In genomic region chr3:116065496-116065895, GRCh38 we compare ENCODE assay signal across 19 cellular contexts.
DNase-seq lines count a peak whose midpoint lies in the region; ATAC-seq lines count a peak whose summit lies in the region.
"Had no signal": no experiment of that assay in that cellular context is flagged by ENCODE, and none has a peak within 500 bp of the region (broad histone marks: within the 10 kb centered on the region; RNA-seq: fewer than 3 reads in every experiment).

No MANE protein-coding gene starts in this region.

- H3K4ac ChIP-seq in mesendoderm (ENCODE audit: low read depth, low read length): no peak overlapping the region

- H3K4me3 ChIP-seq in SK-N-MC (no peak overlapping the region), mesendoderm (ENCODE audit: low read length) (no peak overlapping the region)
- H3K4me3 ChIP-seq: BLaER1, GM23248 had no signal

- H3K4me3 Mint-ChIP-seq in activated T-cell treated with anti-CD3 and anti-CD28 coated beads, Interleukin-2, amount 50 U/mL, for 4 hours: no peak overlapping the region
- H3K4me3 Mint-ChIP-seq: B cell; CD4-positive, CD25-positive, alpha-beta regulatory T cell; CD8-positive, alpha-beta T cell had no signal

- H2BK15ac ChIP-seq in mesendoderm (replicated peaks; ENCODE audit: low read depth): no peak overlapping the region

- no peak overlapping the region for H4K5ac ChIP-seq in mesendoderm (ENCODE audit: low read length)

- H3K79me1 ChIP-seq in mesendoderm (ENCODE audit: low read length): no peaks in the 10 kb centered on the region

- H3K4me1 Mint-ChIP-seq in activated T-cell treated with anti-CD3 and anti-CD28 coated beads, Interleukin-2, amount 50 U/mL, for 4 hours (ENCODE audit: low read depth): no peaks in the 10 kb centered on the region
- H3K4me1 Mint-ChIP-seq: B cell; CD4-positive, CD25-positive, alpha-beta regulatory T cell had no signal

- H4K8ac ChIP-seq in mesendoderm (ENCODE audit: low read depth, low read length): no peak overlapping the region

- no peaks in the 10 kb centered on the region for H3K36me3 Mint-ChIP-seq in activated T-cell treated with anti-CD3 and anti-CD28 coated beads, Interleukin-2, amount 50 U/mL, for 4 hours (ENCODE audit: insufficient read depth)
- H3K36me3 Mint-ChIP-seq: CD4-positive, CD25-positive, alpha-beta regulatory T cell; CD8-positive, alpha-beta T cell had no signal

- no peak for ATAC-seq in activated T-cell treated with anti-CD3 and anti-CD28 coated beads, Interleukin-2, amount 50 U/mL, for 4 hours
- ATAC-seq: CD8-positive, alpha-beta T cell had no signal

- WGBS in mesendoderm (ENCODE audit: extremely low coverage, insufficient coverage, low lambda C conversion rate): no CpG with 5 or more reads among the region's 1 CpG

- H3K18ac ChIP-seq in mesendoderm (ENCODE audit: low read length): no peak overlapping the region

- peaks cover 5% of the 10 kb centered on the region; the same call in 1 of the 2 replicates for H3K36me3 ChIP-seq in SK-N-MC (ENCODE audit: insufficient read depth, low read length)
- H3K36me3 ChIP-seq in mesendoderm (ENCODE audit: control insufficient read depth, insufficient read depth, low read length): no peaks in the 10 kb centered on the region
- H3K36me3 ChIP-seq: BLaER1 had no signal

- H3K27ac ChIP-seq in SK-N-MC: peak overlapping the region; percentile 45; the same call in 1 of the 2 replicates
- H3K27ac ChIP-seq in mesendoderm (ENCODE audit: low read depth, low read length): no peak overlapping the region
- H3K27ac ChIP-seq: 22Rv1, BLaER1, C4-2B, GM23248 had no signal

- H3K27me3 ChIP-seq in mesendoderm (ENCODE audit: insufficient read depth, low read length, poor library complexity): no peaks in the 10 kb centered on the region
- H3K27me3 ChIP-seq: BLaER1 had no signal

- no peaks in the 10 kb centered on the region for H3K4me1 ChIP-seq in mesendoderm (ENCODE audit: control insufficient read depth, low read depth, low read length)
- H3K4me1 ChIP-seq: BLaER1, Caco-2 had no signal

- H2BK120ac ChIP-seq in mesendoderm (ENCODE audit: low read depth, low read length): no peak overlapping the region

- no peak overlapping the region for H2AK5ac ChIP-seq in mesendoderm (ENCODE audit: low read length)

- H3K4me2 ChIP-seq in mesendoderm (ENCODE audit: low read length): no peak overlapping the region
- H3K4me2 ChIP-seq: BLaER1 had no signal

- no peak overlapping the region for H3K23ac ChIP-seq in mesendoderm (ENCODE audit: low read length)

- H3K9ac ChIP-seq in SK-N-MC (ENCODE audit: insufficient read length) (no peak overlapping the region), mesendoderm (ENCODE audit: low read length) (no peak overlapping the region)
- H3K9ac ChIP-seq: BLaER1, GM23248 had no signal

- no peaks in the 10 kb centered on the region for H3K9me3 Mint-ChIP-seq in activated T-cell treated with anti-CD3 and anti-CD28 coated beads, Interleukin-2, amount 50 U/mL, for 4 hours
- H3K9me3 Mint-ChIP-seq: CD8-positive, alpha-beta T cell had no signal

- H3K79me2 ChIP-seq in mesendoderm (ENCODE audit: control insufficient read depth, insufficient read depth, low read length): no peaks in the 10 kb centered on the region

- H3K27me3 Mint-ChIP-seq in activated T-cell treated with anti-CD3 and anti-CD28 coated beads, Interleukin-2, amount 50 U/mL, for 4 hours (ENCODE audit: low read depth): no peaks in the 10 kb centered on the region
- H3K27me3 Mint-ChIP-seq: B cell; CD4-positive, CD25-positive, alpha-beta regulatory T cell had no signal

- peak; percentile 51 for DNase-seq in DMS 273 (lab: John Stamatoyannopoulos, UW; ENCODE audit: unreplicated experiment)
- no peak for DNase-seq in DMS 273 treated with DMSO at 0.1 percent for 48 hours (lab: John Stamatoyannopoulos, UW)
- DNase-seq in SK-N-MC (ENCODE audit: low read depth, low spot score): no peak
- peak; percentile 43 for DNase-seq in cerebellum (ENCODE audit: low spot score)
- no peak for DNase-seq in mesendoderm
- no peak for DNase-seq in activated T-cell treated with anti-CD3 and anti-CD28 coated beads, Interleukin-2, amount 50 U/mL, for 4 hours
- DNase-seq in KG1 (lab: John Stamatoyannopoulos, UW): no peak
- DNase-seq: Caco-2; CD4-positive, CD25-positive, alpha-beta regulatory T cell; CD8-positive, alpha-beta T cell; DMS53; DMS79 treated with DMSO at 0.1 percent for 48 hours; GM23248; H7; HCEC 1CT had no signal

- H3K56ac ChIP-seq in mesendoderm (ENCODE audit: low read length): no peak overlapping the region

- H2BK5ac ChIP-seq in mesendoderm (ENCODE audit: low read length): no peak overlapping the region

- H3K9me3 ChIP-seq in SK-N-MC (ENCODE audit: low read depth, low read length): no peaks in the 10 kb centered on the region
- H3K9me3 ChIP-seq: BLaER1, Caco-2 had no signal

Comparison
In these comparisons a context has a peak if more than half of its experiments do, and no peak if none do; other contexts are left out.
1. DNase-seq: peak in DMS 273 (single experiment) and cerebellum (single experiment); none in DMS 273 treated with DMSO at 0.1 percent for 48 hours (single experiment), SK-N-MC (single experiment), mesendoderm (single experiment), activated T-cell treated with anti-CD3 and anti-CD28 coated beads, Interleukin-2, amount 50 U/mL, for 4 hours (single experiment) and KG1 (single experiment).